8 cellular contexts compared by ENCODE assay signal in the genomic region with DNA sequence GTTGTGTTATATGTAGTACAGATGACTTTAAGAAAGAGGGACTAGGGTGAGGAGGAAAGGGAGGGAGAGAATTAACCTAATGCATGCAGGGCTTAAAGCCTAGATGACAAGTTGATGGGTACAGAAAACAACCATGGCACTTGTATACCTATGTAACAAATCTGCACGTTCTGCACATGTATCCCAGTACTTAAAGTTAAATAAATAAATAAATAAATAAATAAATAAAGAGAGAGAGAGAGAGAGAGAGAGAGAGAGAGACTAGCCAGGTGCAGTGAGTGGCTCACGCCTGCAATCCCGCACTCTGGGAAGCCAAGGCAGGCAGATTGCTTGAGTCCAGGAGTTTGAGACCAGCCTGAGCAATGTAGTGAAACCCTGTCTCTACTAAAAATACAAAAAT.
"Had no signal": no experiment of that assay in that cellular context is flagged by ENCODE, and none has a peak within 500 bp of the region (broad histone marks: within the 10 kb centered on the region; RNA-seq: fewer than 3 reads in every experiment).

No MANE protein-coding gene starts in this region.

- FAIRE-seq: G401.6, GM12878, GM12891, GM12892, GM18507, GM19239 had no signal

- ATAC-seq: GM12878 had no signal

- H3K4me3 ChIP-seq: GM12878 had no signal

- DNase-seq: GDM1, GF-D8 had no signal
